In the genomic region with DNA sequence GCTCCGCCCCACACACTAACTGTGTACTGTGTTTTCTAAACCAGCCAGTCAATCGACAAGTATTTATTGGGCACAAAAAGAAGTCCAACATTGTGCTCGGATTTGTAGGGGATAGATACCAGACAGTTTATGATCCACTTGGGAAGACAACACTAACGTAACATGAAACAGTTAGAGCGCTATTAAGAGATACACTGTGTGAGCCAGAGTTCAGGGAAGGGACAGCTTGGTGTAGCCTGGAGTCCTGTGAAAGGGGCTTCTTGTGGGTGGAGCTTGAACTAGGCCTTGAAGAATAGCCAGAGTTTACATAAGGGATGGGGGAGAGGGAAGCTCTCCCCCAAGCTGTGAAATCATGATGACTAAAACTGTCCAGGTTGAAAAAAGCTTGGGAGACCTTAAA, we compare ENCODE assay signal across 17 cellular contexts.
DNase-seq lines count a peak whose midpoint lies in the region; ATAC-seq and TF ChIP-seq lines count a peak whose summit lies in the region.
"Had no signal": no experiment of that assay in that cellular context is flagged by ENCODE, and none has a peak within 500 bp of the region (broad histone marks: within the 10 kb centered on the region; RNA-seq: fewer than 3 reads in every experiment).

No MANE protein-coding gene starts in this region.

- H3K36me3 Mint-ChIP-seq in mesothelial cell of epicardium, result no peaks in the 10 kb centered on the region
- H3K36me3 Mint-ChIP-seq: CD14-positive monocyte had no signal

- peak overlapping the region; percentile 37 for H2AFZ ChIP-seq in OCI-LY3 (ENCODE audit: low read depth, low read length)

- H3K9ac ChIP-seq in BLaER1 treated with 17β-estradiol and CSF1 and Interleukin-3, amounts not matched to agents 10 nM and 100 nM, result no peak overlapping the region
- peak overlapping the region; percentile 44 for H3K9ac ChIP-seq in OCI-LY3 (ENCODE audit: low read length)

- no peaks in the 10 kb centered on the region for H3K79me2 ChIP-seq in OCI-LY3 (ENCODE audit: low read length)

- ATAC-seq in HG02885 (IDR thresholded peaks at IDR 0.05; ENCODE audit: poor library complexity, unreplicated experiment), result no peak
- ATAC-seq in GM21360 (IDR thresholded peaks at IDR 0.05; ENCODE audit: unreplicated experiment), result no peak

- no peak for TF ChIP-seq POLR2A in esophagus muscularis mucosa (IDR thresholded peaks at IDR 0.05; ENCODE audit: low read depth)
- no peak for TF ChIP-seq POLR2A in lower leg skin (IDR thresholded peaks at IDR 0.05)

- H3K9me3 ChIP-seq in BLaER1 treated with 17β-estradiol and CSF1 and Interleukin-3, amounts not matched to agents 10 nM and 100 nM (replicated peaks in 1 of 11), result peaks cover 0 to 10% (median 5%) of the 10 kb centered on the region in 11 experiments; a peak in 4 of 22 replicates
- H3K9me3 ChIP-seq in OCI-LY3 (ENCODE audit: insufficient read depth, low read length) (no peaks in the 10 kb centered on the region), esophagus muscularis mucosa (no peaks in the 10 kb centered on the region), left ventricle myocardium inferior (replicated peaks) (no peaks in the 10 kb centered on the region)
- H3K9me3 ChIP-seq: Peyer's patch had no signal

- H3K27me3 Mint-ChIP-seq in mesothelial cell of epicardium (ENCODE audit: low read depth), result no peaks in the 10 kb centered on the region

- H3K36me3 ChIP-seq in BLaER1 treated with 17β-estradiol and CSF1 and Interleukin-3, amounts not matched to agents 10 nM and 100 nM, result no peaks in the 10 kb centered on the region
- no peaks in the 10 kb centered on the region for H3K36me3 ChIP-seq in OCI-LY3 (replicated peaks; ENCODE audit: low read depth, low read length)
- no peaks in the 10 kb centered on the region for H3K36me3 ChIP-seq in esophagus muscularis mucosa
- H3K36me3 ChIP-seq in left ventricle myocardium inferior, result no peaks in the 10 kb centered on the region
- H3K36me3 ChIP-seq: Peyer's patch had no signal

- no peaks in the 10 kb centered on the region for H3K27me3 ChIP-seq in BLaER1 treated with 17β-estradiol and CSF1 and Interleukin-3, amounts not matched to agents 10 nM and 100 nM
- H3K27me3 ChIP-seq in OCI-LY3 (ENCODE audit: low read depth, low read length), result no peaks in the 10 kb centered on the region
- H3K27me3 ChIP-seq in esophagus muscularis mucosa, result no peaks in the 10 kb centered on the region
- H3K27me3 ChIP-seq in left ventricle myocardium inferior (ENCODE audit: low read depth), result no peaks in the 10 kb centered on the region
- H3K27me3 ChIP-seq: Peyer's patch had no signal

- TF ChIP-seq CTCF in OCI-LY3 (IDR thresholded peaks at IDR 0.05; ENCODE audit: low read depth, low read length) (no peak), esophagus muscularis mucosa (IDR thresholded peaks at IDR 0.05) (no peak), mesothelial cell of epicardium (IDR thresholded peaks at IDR 0.05; ENCODE audit: unreplicated experiment) (no peak), lower leg skin (IDR thresholded peaks at IDR 0.05) (no peak), left ventricle myocardium inferior (IDR thresholded peaks at IDR 0.05; ENCODE audit: borderline replicate concordance) (no peak)

- H3K4me1 Mint-ChIP-seq in mesothelial cell of epicardium, result peaks cover 59% of the 10 kb centered on the region
- H3K4me1 Mint-ChIP-seq: CD14-positive monocyte had no signal

- intact Hi-C loops in esophagus muscularis mucosa (cut with DNase I), result no loop called here
- intact Hi-C loops in lower leg skin (cut with DNase I; ENCODE audit: low total_unique reads), result no loop called here
- intact Hi-C loops in left ventricle myocardium inferior (cut with micrococcal nuclease), result no loop called here

- H3K4me1 ChIP-seq in BLaER1 treated with 17β-estradiol and CSF1 and Interleukin-3, amounts not matched to agents 10 nM and 100 nM, result peaks cover 0 to 36% (median 19%) of the 10 kb centered on the region in 10 experiments; a peak in 13 of 20 replicates
- H3K4me1 ChIP-seq in OCI-LY3 (ENCODE audit: low read length) (peaks cover 33% of the 10 kb centered on the region), esophagus muscularis mucosa (no peaks in the 10 kb centered on the region), left ventricle myocardium inferior (no peaks in the 10 kb centered on the region)
- H3K4me1 ChIP-seq: Peyer's patch had no signal

- no peaks in the 10 kb centered on the region for H4K20me1 ChIP-seq in BLaER1 treated with 17β-estradiol and CSF1 and Interleukin-3, amounts not matched to agents 10 nM and 100 nM
- no peaks in the 10 kb centered on the region for H4K20me1 ChIP-seq in OCI-LY3 (ENCODE audit: insufficient read depth, low read length)

- WGBS in esophagus muscularis mucosa, result 90% methylated on average over 5 of the region's 5 CpGs
- WGBS in lower leg skin, 2 donors, result 88% methylated on average over 5 of the region's 5 CpGs

- H3K27ac ChIP-seq in BLaER1 treated with 17β-estradiol and CSF1 and Interleukin-3, amounts not matched to agents 10 nM and 100 nM, result no peak overlapping the region
- H3K27ac ChIP-seq in OCI-LY3 (ENCODE audit: low read length) (peak overlapping the region; percentile 51), esophagus muscularis mucosa (replicated peaks in 1 of 4) (no peak overlapping the region), left ventricle myocardium inferior (replicated peaks) (no peak overlapping the region)
- H3K27ac ChIP-seq: HL-60, Peyer's patch had no signal

- DNase-seq in esophagus muscularis mucosa (ENCODE audit: extremely low spot score) (peak; percentile 66), mesothelial cell of epicardium (ENCODE audit: low spot score in 2 of 2, unreplicated experiment in 2 of 2) (no peak), lower leg skin (ENCODE audit: low spot score in 2 of 2) (no peak), left ventricle myocardium inferior (no peak)
- DNase-seq: HCEC 1CT, NCI-H1436 treated with DMSO at 0.1 percent for 48 hours, NCI-H2029 treated with DMSO at 0.1 percent for 48 hours, NCI-H510A, NCI-H82, Peyer's patch, Right ventricle myocardium superior had no signal

- no peak overlapping the region for H3K4me3 Mint-ChIP-seq in mesothelial cell of epicardium
- H3K4me3 Mint-ChIP-seq: CD14-positive monocyte had no signal

- H3K9me3 Mint-ChIP-seq in mesothelial cell of epicardium, result peaks cover 3% of the 10 kb centered on the region

- H3K27ac Mint-ChIP-seq in mesothelial cell of epicardium, result peak overlapping the region; percentile 66
- H3K27ac Mint-ChIP-seq: CD14-positive monocyte had no signal

- TF ChIP-seq EP300 in esophagus muscularis mucosa (IDR thresholded peaks at IDR 0.05), result no peak

- H3K4me3 ChIP-seq in BLaER1 treated with 17β-estradiol and CSF1 and Interleukin-3, amounts not matched to agents 10 nM and 100 nM, result no peak overlapping the region
- peak overlapping the region; percentile 45 for H3K4me3 ChIP-seq in OCI-LY3 (ENCODE audit: low read length)
- H3K4me3 ChIP-seq in esophagus muscularis mucosa, result no peak overlapping the region
- H3K4me3 ChIP-seq in lower leg skin (ENCODE audit: low read depth, poor library complexity, severe bottlenecking), result no peak overlapping the region
- H3K4me3 ChIP-seq in left ventricle myocardium inferior, result no peak overlapping the region
- H3K4me3 ChIP-seq: Peyer's patch had no signal

- peak overlapping the region in 7 of 11 experiments; percentile 15 to 61 (median 35); a peak in 9 of 22 replicates for H3K4me2 ChIP-seq in BLaER1 treated with 17β-estradiol and CSF1 and Interleukin-3, amounts not matched to agents 10 nM and 100 nM
- peak overlapping the region; percentile 76 for H3K4me2 ChIP-seq in OCI-LY3 (ENCODE audit: low read length)
